39 cellular contexts compared by ENCODE assay signal in the genomic region with DNA sequence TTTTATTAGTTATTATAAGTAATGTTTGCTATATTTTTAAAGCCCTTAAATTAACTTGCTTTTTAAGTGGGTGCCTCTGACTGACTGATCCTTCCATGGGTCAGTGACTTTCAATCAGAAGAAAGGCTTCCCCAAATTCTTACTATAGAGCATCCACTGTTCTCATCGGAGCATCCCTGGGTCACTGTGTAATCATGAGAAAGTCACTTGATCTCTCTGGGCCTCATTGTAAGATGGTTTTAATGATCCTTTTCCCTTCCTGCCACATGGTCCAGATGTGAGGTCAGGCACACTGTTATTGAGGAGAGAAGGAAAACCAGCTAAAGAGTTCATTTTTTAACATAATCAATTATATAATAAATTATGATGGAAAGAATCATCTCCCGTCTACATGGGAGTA. TPM values are rescaled to one million over a fixed set of nuclear protein-coding genes. Genes with fewer than 3 reads are reported as not detected.
"Had no signal": no experiment of that assay in that cellular context is flagged by ENCODE, and none has a peak within 500 bp of the region (broad histone marks: within the 10 kb centered on the region; RNA-seq: fewer than 3 reads in every experiment).

No MANE protein-coding gene starts in this region.

- H3K4me2 ChIP-seq: KMS-11 had no signal

- H3K4me3 ChIP-seq: MG63 had no signal

- DNase-seq: Karpas-422, Kasumi-1, MG63, MM.1S, MV-4-11, NCI-H1048, NCI-H1092, NCI-H1092 treated with DMSO at 0.1 percent for 48 hours, NCI-H1105, NCI-H1105 treated with DMSO at 0.1 percent for 48 hours, NCI-H1417, NCI-H1417 treated with DMSO at 0.1 percent for 48 hours, NCI-H1436, NCI-H1436 treated with DMSO at 0.1 percent for 48 hours, NCI-H146, NCI-H1694, NCI-H1694 treated with DMSO at 0.1 percent for 48 hours, NCI-H187, NCI-H187 treated with DMSO at 0.1 percent for 48 hours, NCI-H1930, NCI-H2029, NCI-H2029 treated with DMSO at 0.1 percent for 48 hours, NCI-H2081, NCI-H2081 treated with DMSO at 0.1 percent for 48 hours, NCI-H2107, NCI-H2171, NCI-H2171 treated with DMSO at 0.1 percent for 48 hours, NCI-H2227 treated with DMSO at 0.1 percent for 48 hours, NCI-H226, NCI-H345, NCI-H446, NCI-H446 treated with DMSO at 0.1 percent for 48 hours, NCI-H510A, NCI-H510A treated with DMSO at 0.1 percent for 48 hours had no signal

- H3K27me3 ChIP-seq: MG63 had no signal

- H3K27ac ChIP-seq: KMS-11 had no signal

- H3K9me3 ChIP-seq: MG63 had no signal

RNA-seq across cellular contexts. Expression of a gene that starts 31.6 kb away (rescaled TPM):
- total RNA-seq: LHCN-M2, M059J, MCF 10A, NCI-H460 had no signal
